In genomic region chr9:479951-480350, GRCh38 we compare ENCODE assay signal across 18 cellular contexts.
"Had no signal": no experiment of that assay in that cellular context is flagged by ENCODE, and none has a peak within 500 bp of the region (broad histone marks: within the 10 kb centered on the region; RNA-seq: fewer than 3 reads in every experiment).

No MANE protein-coding gene starts in this region.

- H3K4me1 ChIP-seq: esophagus muscularis mucosa, gastroesophageal sphincter, heart right ventricle, left lung, sigmoid colon had no signal

- H3K4me1 Mint-ChIP-seq: activated CD4-positive, alpha-beta T cell treated with anti-CD3 and anti-CD28 coated beads, Interleukin-2, amount 10 ng/mL, durations not matched to agents 24 days and 14 days; central memory CD8-positive, alpha-beta T cell; neural crest cell; stimulated activated memory B cell treated with anti-CD40 and anti-IgM and Interleukin-4, amounts not matched to agents 10 μg/mL and 1 μg/mL and 100 μg/mL, for 72 hours had no signal

- H3K4me3 Mint-ChIP-seq: activated CD4-positive, alpha-beta T cell treated with anti-CD3 and anti-CD28 coated beads, Interleukin-2, amount 10 ng/mL, durations not matched to agents 24 days and 14 days; activated CD8-positive, alpha-beta T cell treated with anti-CD3 and anti-CD28 coated beads for 36 hours; activated naive CD4-positive, alpha-beta T cell treated with anti-CD3 and anti-CD28 coated beads for 36 hours; activated T-cell treated with anti-CD3 and anti-CD28 coated beads, Interleukin-2, amount 50 U/mL, for 24 hours; central memory CD8-positive, alpha-beta T cell; neural crest cell; stimulated activated memory B cell treated with anti-CD40 and anti-IgM and Interleukin-4, amounts not matched to agents 10 μg/mL and 1 μg/mL and 100 μg/mL, for 72 hours had no signal

- DNase-seq: activated CD4-positive, alpha-beta T cell treated with anti-CD3 and anti-CD28 coated beads, Interleukin-2, amount 10 ng/mL, durations not matched to agents 24 days and 14 days; activated CD4-positive, CD25-positive, alpha-beta regulatory T cell; activated CD8-positive, alpha-beta T cell treated with anti-CD3 and anti-CD28 coated beads for 36 hours; activated naive CD4-positive, alpha-beta T cell treated with anti-CD3 and anti-CD28 coated beads for 36 hours; activated T-cell treated with anti-CD3 and anti-CD28 coated beads, Interleukin-2, amount 50 U/mL, for 24 hours; brain microvascular endothelial cell; heart right ventricle; left lung; sigmoid colon; stimulated activated CD4-positive, alpha-beta T cell treated with anti-CD3 and anti-CD28 coated beads, Interleukin-4, amount 100 ng/mL, for 4 hours had no signal

- H3K27ac ChIP-seq: brain microvascular endothelial cell, coronary artery, esophagus muscularis mucosa, gastroesophageal sphincter, heart right ventricle, left lung, sigmoid colon, thoracic aorta had no signal

- H3K9me3 ChIP-seq: esophagus muscularis mucosa, left lung, sigmoid colon, thoracic aorta had no signal

- H3K4me3 ChIP-seq: coronary artery, esophagus muscularis mucosa, gastroesophageal sphincter, heart right ventricle, left lung, sigmoid colon, thoracic aorta had no signal

- H3K36me3 ChIP-seq: brain microvascular endothelial cell, esophagus muscularis mucosa, gastroesophageal sphincter, heart right ventricle, left lung, sigmoid colon, thoracic aorta had no signal

- H3K9me3 Mint-ChIP-seq: activated CD4-positive, alpha-beta T cell treated with anti-CD3 and anti-CD28 coated beads, Interleukin-2, amount 10 ng/mL, durations not matched to agents 24 days and 14 days; activated naive CD4-positive, alpha-beta T cell treated with anti-CD3 and anti-CD28 coated beads for 36 hours; activated T-cell treated with anti-CD3 and anti-CD28 coated beads, Interleukin-2, amount 50 U/mL, for 24 hours; central memory CD8-positive, alpha-beta T cell; neural crest cell; stimulated activated memory B cell treated with anti-CD40 and anti-IgM and Interleukin-4, amounts not matched to agents 10 μg/mL and 1 μg/mL and 100 μg/mL, for 72 hours had no signal

- H3K27me3 Mint-ChIP-seq: activated CD8-positive, alpha-beta T cell treated with anti-CD3 and anti-CD28 coated beads for 36 hours; activated T-cell treated with anti-CD3 and anti-CD28 coated beads, Interleukin-2, amount 50 U/mL, for 24 hours; central memory CD8-positive, alpha-beta T cell; stimulated activated memory B cell treated with anti-CD40 and anti-IgM and Interleukin-4, amounts not matched to agents 10 μg/mL and 1 μg/mL and 100 μg/mL, for 72 hours had no signal

- ATAC-seq: activated CD8-positive, alpha-beta T cell treated with anti-CD3 and anti-CD28 coated beads for 36 hours; gastroesophageal sphincter; heart right ventricle; left lung; stimulated activated memory B cell treated with anti-CD40 and anti-IgM and Interleukin-4, amounts not matched to agents 10 μg/mL and 1 μg/mL and 100 μg/mL, for 72 hours had no signal

- H3K27me3 ChIP-seq: brain microvascular endothelial cell, esophagus muscularis mucosa, gastroesophageal sphincter, heart right ventricle, left lung, sigmoid colon had no signal

- H3K27ac Mint-ChIP-seq: activated CD4-positive, alpha-beta T cell treated with anti-CD3 and anti-CD28 coated beads, Interleukin-2, amount 10 ng/mL, durations not matched to agents 24 days and 14 days; activated CD8-positive, alpha-beta T cell treated with anti-CD3 and anti-CD28 coated beads for 36 hours; activated naive CD4-positive, alpha-beta T cell treated with anti-CD3 and anti-CD28 coated beads for 36 hours; activated T-cell treated with anti-CD3 and anti-CD28 coated beads, Interleukin-2, amount 50 U/mL, for 24 hours; stimulated activated memory B cell treated with anti-CD40 and anti-IgM and Interleukin-4, amounts not matched to agents 10 μg/mL and 1 μg/mL and 100 μg/mL, for 72 hours had no signal

- FAIRE-seq: endometrium had no signal
